14 cellular contexts compared by ENCODE assay signal in genomic region chr18:22505136-22505535, GRCh38.
DNase-seq lines count a peak whose midpoint lies in the region; ATAC-seq and TF ChIP-seq lines count a peak whose summit lies in the region.
"Had no signal": no experiment of that assay in that cellular context is flagged by ENCODE, and none has a peak within 500 bp of the region (broad histone marks: within the 10 kb centered on the region; RNA-seq: fewer than 3 reads in every experiment).

No MANE protein-coding gene starts in this region.

- H3F3A ChIP-seq in smooth muscle cell (ENCODE audit: low read depth) = peaks cover 17% of the 10 kb centered on the region
- no peaks in the 10 kb centered on the region for H3F3A ChIP-seq in neural progenitor cell (ENCODE audit: low read depth)

- no peak overlapping the region for H3K4me3 ChIP-seq in adipocyte (ENCODE audit: low read length)
- no peak overlapping the region for H3K4me3 ChIP-seq in fibroblast of the aortic adventitia (ENCODE audit: low read depth, low read length)
- H3K4me3 ChIP-seq in smooth muscle cell = no peak overlapping the region
- H3K4me3 ChIP-seq in neural progenitor cell = no peak overlapping the region
- H3K4me3 ChIP-seq: body of pancreas, gastroesophageal sphincter, psoas muscle, testis had no signal

- H3K9me3 Mint-ChIP-seq in neural progenitor cell = no peaks in the 10 kb centered on the region

- no peaks in the 10 kb centered on the region for H3K36me3 ChIP-seq in adipocyte (ENCODE audit: control insufficient read depth, insufficient read depth, low read length, severe bottlenecking)
- no peaks in the 10 kb centered on the region for H3K36me3 ChIP-seq in smooth muscle cell (ENCODE audit: low read depth)
- no peaks in the 10 kb centered on the region for H3K36me3 ChIP-seq in neural progenitor cell
- H3K36me3 ChIP-seq: gastroesophageal sphincter had no signal

- TF ChIP-seq CTCF in fibroblast of the aortic adventitia (IDR thresholded peaks at IDR 0.05; ENCODE audit: insufficient read depth, low read length) (no peak), smooth muscle cell (IDR thresholded peaks at IDR 0.05; ENCODE audit: borderline replicate concordance, insufficient read depth, poor library complexity, severe bottlenecking) (no peak), neural progenitor cell (IDR thresholded peaks at IDR 0.05) (no peak)

- H3K27me3 ChIP-seq in adipocyte (replicated peaks; ENCODE audit: control insufficient read depth, insufficient read depth, low read length) (no peaks in the 10 kb centered on the region), smooth muscle cell (ENCODE audit: low read depth) (no peaks in the 10 kb centered on the region), neural progenitor cell (no peaks in the 10 kb centered on the region)
- H3K27me3 ChIP-seq: body of pancreas, gastroesophageal sphincter, testis had no signal

- H3K9me3 ChIP-seq in adipocyte (ENCODE audit: control insufficient read depth, low read length) = no peaks in the 10 kb centered on the region
- H3K9me3 ChIP-seq in smooth muscle cell (replicated peaks; ENCODE audit: low read depth) = no peaks in the 10 kb centered on the region
- no peaks in the 10 kb centered on the region for H3K9me3 ChIP-seq in neural progenitor cell (ENCODE audit: low read depth)
- H3K9me3 ChIP-seq: body of pancreas, gastroesophageal sphincter, psoas muscle, testis had no signal

- no peak overlapping the region for H3K27ac Mint-ChIP-seq in neural progenitor cell

- H3K79me2 ChIP-seq in smooth muscle cell (ENCODE audit: low read depth) = no peaks in the 10 kb centered on the region
- no peaks in the 10 kb centered on the region for H3K79me2 ChIP-seq in neural progenitor cell (ENCODE audit: low read depth)

- no peaks in the 10 kb centered on the region for H4K20me1 ChIP-seq in smooth muscle cell (ENCODE audit: low read depth)
- no peaks in the 10 kb centered on the region for H4K20me1 ChIP-seq in neural progenitor cell (ENCODE audit: low read depth)

- peak; percentile 13 for DNase-seq in GM03348 (ENCODE audit: low spot score)
- DNase-seq in adipocyte (ENCODE audit: low read depth) = peak; percentile 47
- peak; percentile 24 for DNase-seq in fibroblast of the aortic adventitia (ENCODE audit: low read depth)
- DNase-seq in smooth muscle cell (lab: John Stamatoyannopoulos, UW; ENCODE audit: unreplicated experiment) = no peak
- DNase-seq in neural progenitor cell (ENCODE audit: low spot score) = no peak
- no peak for DNase-seq in stimulated activated naive CD8-positive, alpha-beta T cell treated with anti-CD3 and anti-CD28 coated beads, Interleukin-15, Interleukin-2, amounts not matched to agents 100 U/mL and 50 U/mL, for 24 hours
- DNase-seq in Kasumi-1 (lab: John Stamatoyannopoulos, UW) = no peak
- DNase-seq: activated gamma-delta T cell, body of pancreas, NCI-H1105 treated with DMSO at 0.1 percent for 48 hours, NCI-H446, psoas muscle, testis had no signal

- peaks cover 25% of the 10 kb centered on the region for H3K4me1 ChIP-seq in adipocyte (ENCODE audit: control insufficient read depth, insufficient read depth, low read length)
- peaks cover 6% of the 10 kb centered on the region for H3K4me1 ChIP-seq in smooth muscle cell (ENCODE audit: low read depth)
- H3K4me1 ChIP-seq in neural progenitor cell = no peaks in the 10 kb centered on the region
- H3K4me1 ChIP-seq: body of pancreas, psoas muscle, testis had no signal

- peak overlapping the region; percentile 86 for H3K27ac ChIP-seq in smooth muscle cell (ENCODE audit: low read depth)
- no peak overlapping the region for H3K27ac ChIP-seq in neural progenitor cell
- H3K27ac ChIP-seq: body of pancreas, psoas muscle, testis had no signal

- ATAC-seq in stimulated activated naive CD8-positive, alpha-beta T cell treated with anti-CD3 and anti-CD28 coated beads, Interleukin-15, Interleukin-2, amounts not matched to agents 100 U/mL and 50 U/mL, for 24 hours = no peak
- ATAC-seq: body of pancreas, psoas muscle had no signal

- WGBS in smooth muscle cell (ENCODE audit: low lambda C conversion rate) = 16% methylated on average over 1 of the region's 1 CpG

- H3K9ac ChIP-seq in adipocyte (ENCODE audit: low read length) (peak overlapping the region; percentile 6), smooth muscle cell (ENCODE audit: low read depth) (peak overlapping the region; percentile 58), neural progenitor cell (no peak overlapping the region)

- no peaks in the 10 kb centered on the region for H3K27me3 Mint-ChIP-seq in neural progenitor cell (ENCODE audit: insufficient read depth, low read depth)

- H3K4me2 ChIP-seq in smooth muscle cell (peak overlapping the region; percentile 49), neural progenitor cell (no peak overlapping the region)

- H3K36me3 Mint-ChIP-seq in neural progenitor cell = no peaks in the 10 kb centered on the region

- no peaks in the 10 kb centered on the region for H3K4me1 Mint-ChIP-seq in neural progenitor cell

- H3K4me3 Mint-ChIP-seq in neural progenitor cell = no peak overlapping the region

- no peak overlapping the region for H2AFZ ChIP-seq in smooth muscle cell (ENCODE audit: low read depth)
- H2AFZ ChIP-seq in neural progenitor cell (replicated peaks) = no peak overlapping the region

Comparison
In these comparisons a context has a peak if more than half of its experiments do, and no peak if none do; other contexts are left out.
1. DNase-seq: peak in GM03348 (single experiment), adipocyte (single experiment) and fibroblast of the aortic adventitia (single experiment); none in smooth muscle cell (single experiment), neural progenitor cell (single experiment), stimulated activated naive CD8-positive, alpha-beta T cell treated with anti-CD3 and anti-CD28 coated beads, Interleukin-15, Interleukin-2, amounts not matched to agents 100 U/mL and 50 U/mL, for 24 hours (single experiment) and Kasumi-1 (0 of 2).